In the genomic region with DNA sequence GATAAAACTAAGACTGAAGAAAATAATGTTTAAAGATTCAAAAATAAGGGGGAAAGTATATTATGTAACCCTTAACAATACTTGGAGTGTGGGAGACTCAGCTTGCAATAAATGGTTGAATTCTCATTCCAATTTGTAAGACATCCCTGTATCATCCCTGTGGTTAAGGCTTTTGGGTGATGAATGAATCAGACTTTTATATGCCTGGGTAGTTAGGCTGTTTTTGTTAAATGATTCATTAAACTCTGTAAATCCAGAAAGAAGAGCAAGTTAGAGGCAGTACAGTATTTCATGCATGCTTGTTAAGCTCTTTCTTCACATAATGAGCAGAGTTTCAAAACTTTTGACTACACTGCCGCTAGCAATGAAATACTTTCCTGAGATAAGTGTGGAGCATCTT, we compare ENCODE assay signal across 18 cellular contexts.
DNase-seq lines count a peak whose midpoint lies in the region; ATAC-seq and TF ChIP-seq lines count a peak whose summit lies in the region.
"Had no signal": no experiment of that assay in that cellular context is flagged by ENCODE, and none has a peak within 500 bp of the region (broad histone marks: within the 10 kb centered on the region; RNA-seq: fewer than 3 reads in every experiment).

No MANE protein-coding gene starts in this region.

- H3K9ac ChIP-seq in H9 (ENCODE audit: extremely low read depth, insufficient read length, low read length): no peak overlapping the region
- H3K9ac ChIP-seq: GM23248 had no signal

- no peaks in the 10 kb centered on the region for H3K9me3 Mint-ChIP-seq in CD4-positive, alpha-beta T cell
- H3K9me3 Mint-ChIP-seq in H9 (no peaks in the 10 kb centered on the region), nephron progenitor cell (no peaks in the 10 kb centered on the region)

- H3K36me3 Mint-ChIP-seq in CD4-positive, alpha-beta T cell (ENCODE audit: low read depth): no peaks in the 10 kb centered on the region
- H3K36me3 Mint-ChIP-seq in H9 (ENCODE audit: insufficient read depth in 1 of 3, low read depth in 3 of 3): no peaks in the 10 kb centered on the region
- H3K36me3 Mint-ChIP-seq in nephron progenitor cell (ENCODE audit: low read depth): no peaks in the 10 kb centered on the region
- H3K36me3 Mint-ChIP-seq: CD4-positive, alpha-beta memory T cell had no signal

- H3K18ac ChIP-seq in H9 (ENCODE audit: insufficient read length, low read depth, low read length): no peak overlapping the region

- H3K79me1 ChIP-seq in H9 (ENCODE audit: insufficient read depth, low read depth, low read length, poor library complexity, severe bottlenecking): no peaks in the 10 kb centered on the region

- no peak overlapping the region for H2BK5ac ChIP-seq in H9 (ENCODE audit: insufficient read length, low read length)

- H2AK5ac ChIP-seq in H9 (ENCODE audit: insufficient read length, low read length): no peak overlapping the region

- intact Hi-C loops in A673 (cut with micrococcal nuclease; ENCODE audit: unreplicated experiment): loop anchor here (10.0 kb wide), 1 partner anchor 303 kb away; no protein-coding TSS in a partner anchor
- intact Hi-C loops in CD4-positive, alpha-beta T cell (cut with DNase I, micrococcal nuclease): no loop called here

- BruUV-seq in A673 (replicated peaks; lab: Mats Ljungman, UMichigan): no TSS peak

- no peak overlapping the region for H3K4me2 ChIP-seq in H9 (ENCODE audit: insufficient read depth, insufficient read length, low read length)

- no peak overlapping the region for H2BK120ac ChIP-seq in H9 (ENCODE audit: low read depth, low read length, poor library complexity, severe bottlenecking)

- no peak overlapping the region for H3K14ac ChIP-seq in H9 (ENCODE audit: insufficient read depth, low read length)

- CTCF ChIA-PET in A673 (lab: Charles Lee): no interaction called here
- CTCF ChIA-PET in CD4-positive, alpha-beta T cell (lab: Charles Lee): no interaction called here

- H3K4me1 ChIP-seq in A673 (ENCODE audit: insufficient read depth, low read length, poor library complexity, severe bottlenecking) (peaks cover 3% of the 10 kb centered on the region), H9 (ENCODE audit: insufficient read depth, low read length) (no peaks in the 10 kb centered on the region)

- no peaks in the 10 kb centered on the region for H3K9me3 ChIP-seq in A673 (ENCODE audit: low read depth, low read length, poor library complexity, severe bottlenecking)
- H3K9me3 ChIP-seq in CD4-positive, alpha-beta T cell (ENCODE audit: control insufficient read depth, low read length): no peaks in the 10 kb centered on the region
- H3K9me3 ChIP-seq in H9 (ENCODE audit: control insufficient read depth, low read depth, low read length): no peaks in the 10 kb centered on the region

- no peak overlapping the region for H3T11ph ChIP-seq in H9 (ENCODE audit: low read length)

- H3K4me1 Mint-ChIP-seq in CD4-positive, alpha-beta T cell (ENCODE audit: low read depth): no peaks in the 10 kb centered on the region
- peaks cover 3% of the 10 kb centered on the region in 2 experiments; a peak in 2 of 4 replicates for H3K4me1 Mint-ChIP-seq in H9
- H3K4me1 Mint-ChIP-seq in nephron progenitor cell: peaks cover 7% of the 10 kb centered on the region
- H3K4me1 Mint-ChIP-seq: B cell; CD4-positive, alpha-beta memory T cell had no signal

- peak; percentile 36 for DNase-seq in A673 (ENCODE audit: low spot score)
- DNase-seq in Daoy (ENCODE audit: low read depth): peak; percentile 8
- DNase-seq in RPMI7951 (ENCODE audit: low read depth): peak; percentile 3
- peak; percentile 49 for DNase-seq in kidney epithelial cell (ENCODE audit: low read depth)
- no peak for DNase-seq in CD4-positive, alpha-beta T cell
- DNase-seq in H9: no peak
- DNase-seq in stimulated activated naive CD4-positive, alpha-beta T cell (lab: John Stamatoyannopoulos, UW): no peak
- DNase-seq in nephron progenitor cell: no peak
- DNase-seq: 8988T; ACHN; C1 segment of cervical spinal cord; CD4-positive, alpha-beta memory T cell; COR-L47; DMS53; GM23248 had no signal

- no peak overlapping the region for H3K4me3 ChIP-seq in A673 (ENCODE audit: low read depth, low read length, poor library complexity, severe bottlenecking)
- H3K4me3 ChIP-seq in kidney epithelial cell (ENCODE audit: low read depth, low read length): no peak overlapping the region
- H3K4me3 ChIP-seq: GM12878, GM23248, K562 had no signal

- H3K27me3 ChIP-seq in A673 (replicated peaks; ENCODE audit: insufficient read depth, low read depth, low read length, poor library complexity) (no peaks in the 10 kb centered on the region), kidney epithelial cell (ENCODE audit: control insufficient read depth, insufficient read depth, low read length) (no peaks in the 10 kb centered on the region), H9 (ENCODE audit: insufficient read depth, low read length) (no peaks in the 10 kb centered on the region)
- no peaks in the 10 kb centered on the region for H3K27me3 ChIP-seq in CD4-positive, alpha-beta T cell (ENCODE audit: control insufficient read depth, insufficient read depth, low read length)

- H3K27ac Mint-ChIP-seq in CD4-positive, alpha-beta T cell: no peak overlapping the region
- H3K27ac Mint-ChIP-seq in H9 (no peak overlapping the region), nephron progenitor cell (no peak overlapping the region)
- H3K27ac Mint-ChIP-seq: B cell; CD4-positive, alpha-beta memory T cell had no signal

- POLR2A ChIA-PET in A673 (lab: Charles Lee; ENCODE audit: low non-redundant PET): no interaction called here
- POLR2A ChIA-PET in CD4-positive, alpha-beta T cell (lab: Charles Lee): no interaction called here

- H3K79me2 ChIP-seq in H9 (ENCODE audit: insufficient read depth, low read length): no peaks in the 10 kb centered on the region

- H3K23me2 ChIP-seq in H9 (ENCODE audit: insufficient read length, low read depth, low read length, poor library complexity, severe bottlenecking): no peaks in the 10 kb centered on the region

- H3K36me3 ChIP-seq in A673 (ENCODE audit: insufficient read depth, low read length, poor library complexity, severe bottlenecking) (no peaks in the 10 kb centered on the region), kidney epithelial cell (ENCODE audit: control insufficient read depth, insufficient read depth, low read length) (no peaks in the 10 kb centered on the region)

- no peak overlapping the region for H3K4me3 Mint-ChIP-seq in CD4-positive, alpha-beta T cell
- H3K4me3 Mint-ChIP-seq in H9 (no peak overlapping the region), nephron progenitor cell (no peak overlapping the region)
- H3K4me3 Mint-ChIP-seq: B cell; CD4-positive, alpha-beta memory T cell had no signal

- H4K8ac ChIP-seq in H9 (replicated peaks; ENCODE audit: insufficient read length, low read depth, low read length): no peak overlapping the region

- TF ChIP-seq CTCF in A673 (conservative IDR thresholded peaks at IDR 0.05; ENCODE audit: low read depth, low read length) (no peak), kidney epithelial cell (IDR thresholded peaks at IDR 0.05; ENCODE audit: insufficient read depth, low read length, poor library complexity, severe bottlenecking) (no peak), H9 (conservative IDR thresholded peaks at IDR 0.05) (no peak), nephron progenitor cell (IDR thresholded peaks at IDR 0.05) (no peak)
- no peak for TF ChIP-seq CTCF in CD4-positive, alpha-beta T cell (IDR thresholded peaks at IDR 0.05)

- H3K56ac ChIP-seq in H9 (ENCODE audit: insufficient read length, low read depth, low read length): no peak overlapping the region

- H4K20me1 ChIP-seq in H9 (ENCODE audit: control insufficient read depth, insufficient read depth, insufficient read length): no peaks in the 10 kb centered on the region

- no peak overlapping the region for H2BK15ac ChIP-seq in H9 (ENCODE audit: low read depth, low read length)

- H3K27ac ChIP-seq in A673 (ENCODE audit: low read depth, low read length, poor library complexity, severe bottlenecking) (no peak overlapping the region), H9 (ENCODE audit: insufficient read length, low read depth, low read length) (no peak overlapping the region)
- H3K27ac ChIP-seq in CD4-positive, alpha-beta T cell (ENCODE audit: low read depth, low read length): no peak overlapping the region
- H3K27ac ChIP-seq: GM23248 had no signal

- no peak for ATAC-seq in CD4-positive, alpha-beta T cell (ENCODE audit: poor library complexity)
- ATAC-seq: GM12878, K562 had no signal

- H2BK12ac ChIP-seq in H9 (ENCODE audit: insufficient read length, low read depth, low read length): no peak overlapping the region

- no peak overlapping the region for H2AFZ ChIP-seq in H9 (ENCODE audit: low read length)
- H2AFZ ChIP-seq: GM23248 had no signal

- no peaks in the 10 kb centered on the region for H3K27me3 Mint-ChIP-seq in CD4-positive, alpha-beta T cell
- H3K27me3 Mint-ChIP-seq in H9 (ENCODE audit: low read depth) (peaks cover 5% of the 10 kb centered on the region), nephron progenitor cell (ENCODE audit: low read depth, poor library complexity) (peaks cover 13% of the 10 kb centered on the region)
- H3K27me3 Mint-ChIP-seq: B cell; CD4-positive, alpha-beta memory T cell had no signal

- H4K5ac ChIP-seq in H9 (ENCODE audit: insufficient read length, low read depth, low read length): no peak overlapping the region

- H3K23ac ChIP-seq in H9 (ENCODE audit: insufficient read length, low read depth, low read length): no peak overlapping the region

- H4K91ac ChIP-seq in H9 (ENCODE audit: insufficient read length, low read depth, low read length): no peak overlapping the region

- WGBS in H9 (ENCODE audit: extremely low coverage, insufficient read length, low lambda C conversion rate): no CpG with 5 or more reads among the region's 1 CpG

- H3K4ac ChIP-seq in H9 (ENCODE audit: low read depth, low read length): no peak overlapping the region

- no peak overlapping the region for H2BK20ac ChIP-seq in H9 (ENCODE audit: low read depth, low read length, poor library complexity, severe bottlenecking)

Comparison
In these comparisons a context has a peak if more than half of its experiments do, and no peak if none do; other contexts are left out.
1. DNase-seq: peak in A673 (single experiment), Daoy (single experiment), RPMI7951 (single experiment) and kidney epithelial cell (single experiment); none in CD4-positive, alpha-beta T cell (0 of 10), H9 (single experiment), stimulated activated naive CD4-positive, alpha-beta T cell (0 of 6) and nephron progenitor cell (single experiment).